2 cellular contexts compared by ENCODE assay signal in the genomic region with DNA sequence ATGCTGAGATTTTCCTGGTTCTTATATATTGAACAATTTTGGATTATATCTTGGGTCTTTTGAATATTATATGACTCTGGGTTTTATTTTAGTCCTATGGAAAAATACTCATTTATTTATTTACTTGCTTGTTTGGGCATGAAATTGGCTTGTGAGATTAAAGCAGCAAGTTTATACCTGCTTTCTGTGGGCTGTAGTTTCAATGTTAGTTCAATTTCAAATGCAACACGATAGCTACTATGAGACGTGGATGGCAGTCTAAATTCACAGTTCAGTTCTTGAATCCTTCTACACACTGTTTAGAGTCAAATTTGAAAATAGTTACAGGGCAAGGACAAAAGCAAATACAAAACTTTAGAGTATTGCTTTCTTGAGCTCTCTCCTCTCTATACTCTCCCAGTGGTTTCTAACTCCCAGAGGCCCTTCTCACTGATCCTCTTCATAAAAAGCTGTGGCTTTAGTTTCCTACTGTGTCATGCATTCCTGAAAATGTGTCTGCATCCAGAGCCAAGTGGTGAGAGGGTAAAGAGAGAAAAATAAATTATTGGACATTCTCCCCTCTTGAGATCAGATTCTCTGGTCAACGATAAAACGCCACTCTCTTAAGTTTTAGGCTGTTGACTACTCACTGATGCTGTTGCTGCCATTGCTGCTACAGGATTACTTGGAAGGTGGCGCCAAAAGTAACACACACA.
TF ChIP-seq lines count a peak whose summit lies in the region.

No MANE protein-coding gene starts in this region.

TF ChIP-seq in GM23338, 12 proteins besides CTCF, POLR2A, EP300 and RAD21 (continued from another document and continues in another):
- TF ChIP-seq, protein P1, sequence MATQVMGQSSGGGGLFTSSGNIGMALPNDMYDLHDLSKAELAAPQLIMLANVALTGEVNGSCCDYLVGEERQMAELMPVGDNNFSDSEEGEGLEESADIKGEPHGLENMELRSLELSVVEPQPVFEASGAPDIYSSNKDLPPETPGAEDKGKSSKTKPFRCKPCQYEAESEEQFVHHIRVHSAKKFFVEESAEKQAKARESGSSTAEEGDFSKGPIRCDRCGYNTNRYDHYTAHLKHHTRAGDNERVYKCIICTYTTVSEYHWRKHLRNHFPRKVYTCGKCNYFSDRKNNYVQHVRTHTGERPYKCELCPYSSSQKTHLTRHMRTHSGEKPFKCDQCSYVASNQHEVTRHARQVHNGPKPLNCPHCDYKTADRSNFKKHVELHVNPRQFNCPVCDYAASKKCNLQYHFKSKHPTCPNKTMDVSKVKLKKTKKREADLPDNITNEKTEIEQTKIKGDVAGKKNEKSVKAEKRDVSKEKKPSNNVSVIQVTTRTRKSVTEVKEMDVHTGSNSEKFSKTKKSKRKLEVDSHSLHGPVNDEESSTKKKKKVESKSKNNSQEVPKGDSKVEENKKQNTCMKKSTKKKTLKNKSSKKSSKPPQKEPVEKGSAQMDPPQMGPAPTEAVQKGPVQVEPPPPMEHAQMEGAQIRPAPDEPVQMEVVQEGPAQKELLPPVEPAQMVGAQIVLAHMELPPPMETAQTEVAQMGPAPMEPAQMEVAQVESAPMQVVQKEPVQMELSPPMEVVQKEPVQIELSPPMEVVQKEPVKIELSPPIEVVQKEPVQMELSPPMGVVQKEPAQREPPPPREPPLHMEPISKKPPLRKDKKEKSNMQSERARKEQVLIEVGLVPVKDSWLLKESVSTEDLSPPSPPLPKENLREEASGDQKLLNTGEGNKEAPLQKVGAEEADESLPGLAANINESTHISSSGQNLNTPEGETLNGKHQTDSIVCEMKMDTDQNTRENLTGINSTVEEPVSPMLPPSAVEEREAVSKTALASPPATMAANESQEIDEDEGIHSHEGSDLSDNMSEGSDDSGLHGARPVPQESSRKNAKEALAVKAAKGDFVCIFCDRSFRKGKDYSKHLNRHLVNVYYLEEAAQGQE (IDR thresholded peaks at IDR 0.05; ENCODE audit: unreplicated experiment), result no peak
- TF ChIP-seq EZH2 (IDR thresholded peaks at IDR 0.05; ENCODE audit: low read depth, unreplicated experiment) (no peak), CREB1 (CRISPR knock-in tag; IDR thresholded peaks at IDR 0.05; ENCODE audit: low read depth) (no peak), NANOG (IDR thresholded peaks at IDR 0.05; ENCODE audit: borderline replicate concordance) (no peak), ZNF114 (CRISPR knock-in tag; IDR thresholded peaks at IDR 0.05) (no peak), EZH2phosphoT487 (IDR thresholded peaks at IDR 0.05; ENCODE audit: unreplicated experiment) (no peak)
- TF ChIP-seq, protein P2, sequence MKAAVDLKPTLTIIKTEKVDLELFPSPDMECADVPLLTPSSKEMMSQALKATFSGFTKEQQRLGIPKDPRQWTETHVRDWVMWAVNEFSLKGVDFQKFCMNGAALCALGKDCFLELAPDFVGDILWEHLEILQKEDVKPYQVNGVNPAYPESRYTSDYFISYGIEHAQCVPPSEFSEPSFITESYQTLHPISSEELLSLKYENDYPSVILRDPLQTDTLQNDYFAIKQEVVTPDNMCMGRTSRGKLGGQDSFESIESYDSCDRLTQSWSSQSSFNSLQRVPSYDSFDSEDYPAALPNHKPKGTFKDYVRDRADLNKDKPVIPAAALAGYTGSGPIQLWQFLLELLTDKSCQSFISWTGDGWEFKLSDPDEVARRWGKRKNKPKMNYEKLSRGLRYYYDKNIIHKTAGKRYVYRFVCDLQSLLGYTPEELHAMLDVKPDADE (IDR thresholded peaks at IDR 0.05), result no peak
- TF ChIP-seq, protein P3, sequence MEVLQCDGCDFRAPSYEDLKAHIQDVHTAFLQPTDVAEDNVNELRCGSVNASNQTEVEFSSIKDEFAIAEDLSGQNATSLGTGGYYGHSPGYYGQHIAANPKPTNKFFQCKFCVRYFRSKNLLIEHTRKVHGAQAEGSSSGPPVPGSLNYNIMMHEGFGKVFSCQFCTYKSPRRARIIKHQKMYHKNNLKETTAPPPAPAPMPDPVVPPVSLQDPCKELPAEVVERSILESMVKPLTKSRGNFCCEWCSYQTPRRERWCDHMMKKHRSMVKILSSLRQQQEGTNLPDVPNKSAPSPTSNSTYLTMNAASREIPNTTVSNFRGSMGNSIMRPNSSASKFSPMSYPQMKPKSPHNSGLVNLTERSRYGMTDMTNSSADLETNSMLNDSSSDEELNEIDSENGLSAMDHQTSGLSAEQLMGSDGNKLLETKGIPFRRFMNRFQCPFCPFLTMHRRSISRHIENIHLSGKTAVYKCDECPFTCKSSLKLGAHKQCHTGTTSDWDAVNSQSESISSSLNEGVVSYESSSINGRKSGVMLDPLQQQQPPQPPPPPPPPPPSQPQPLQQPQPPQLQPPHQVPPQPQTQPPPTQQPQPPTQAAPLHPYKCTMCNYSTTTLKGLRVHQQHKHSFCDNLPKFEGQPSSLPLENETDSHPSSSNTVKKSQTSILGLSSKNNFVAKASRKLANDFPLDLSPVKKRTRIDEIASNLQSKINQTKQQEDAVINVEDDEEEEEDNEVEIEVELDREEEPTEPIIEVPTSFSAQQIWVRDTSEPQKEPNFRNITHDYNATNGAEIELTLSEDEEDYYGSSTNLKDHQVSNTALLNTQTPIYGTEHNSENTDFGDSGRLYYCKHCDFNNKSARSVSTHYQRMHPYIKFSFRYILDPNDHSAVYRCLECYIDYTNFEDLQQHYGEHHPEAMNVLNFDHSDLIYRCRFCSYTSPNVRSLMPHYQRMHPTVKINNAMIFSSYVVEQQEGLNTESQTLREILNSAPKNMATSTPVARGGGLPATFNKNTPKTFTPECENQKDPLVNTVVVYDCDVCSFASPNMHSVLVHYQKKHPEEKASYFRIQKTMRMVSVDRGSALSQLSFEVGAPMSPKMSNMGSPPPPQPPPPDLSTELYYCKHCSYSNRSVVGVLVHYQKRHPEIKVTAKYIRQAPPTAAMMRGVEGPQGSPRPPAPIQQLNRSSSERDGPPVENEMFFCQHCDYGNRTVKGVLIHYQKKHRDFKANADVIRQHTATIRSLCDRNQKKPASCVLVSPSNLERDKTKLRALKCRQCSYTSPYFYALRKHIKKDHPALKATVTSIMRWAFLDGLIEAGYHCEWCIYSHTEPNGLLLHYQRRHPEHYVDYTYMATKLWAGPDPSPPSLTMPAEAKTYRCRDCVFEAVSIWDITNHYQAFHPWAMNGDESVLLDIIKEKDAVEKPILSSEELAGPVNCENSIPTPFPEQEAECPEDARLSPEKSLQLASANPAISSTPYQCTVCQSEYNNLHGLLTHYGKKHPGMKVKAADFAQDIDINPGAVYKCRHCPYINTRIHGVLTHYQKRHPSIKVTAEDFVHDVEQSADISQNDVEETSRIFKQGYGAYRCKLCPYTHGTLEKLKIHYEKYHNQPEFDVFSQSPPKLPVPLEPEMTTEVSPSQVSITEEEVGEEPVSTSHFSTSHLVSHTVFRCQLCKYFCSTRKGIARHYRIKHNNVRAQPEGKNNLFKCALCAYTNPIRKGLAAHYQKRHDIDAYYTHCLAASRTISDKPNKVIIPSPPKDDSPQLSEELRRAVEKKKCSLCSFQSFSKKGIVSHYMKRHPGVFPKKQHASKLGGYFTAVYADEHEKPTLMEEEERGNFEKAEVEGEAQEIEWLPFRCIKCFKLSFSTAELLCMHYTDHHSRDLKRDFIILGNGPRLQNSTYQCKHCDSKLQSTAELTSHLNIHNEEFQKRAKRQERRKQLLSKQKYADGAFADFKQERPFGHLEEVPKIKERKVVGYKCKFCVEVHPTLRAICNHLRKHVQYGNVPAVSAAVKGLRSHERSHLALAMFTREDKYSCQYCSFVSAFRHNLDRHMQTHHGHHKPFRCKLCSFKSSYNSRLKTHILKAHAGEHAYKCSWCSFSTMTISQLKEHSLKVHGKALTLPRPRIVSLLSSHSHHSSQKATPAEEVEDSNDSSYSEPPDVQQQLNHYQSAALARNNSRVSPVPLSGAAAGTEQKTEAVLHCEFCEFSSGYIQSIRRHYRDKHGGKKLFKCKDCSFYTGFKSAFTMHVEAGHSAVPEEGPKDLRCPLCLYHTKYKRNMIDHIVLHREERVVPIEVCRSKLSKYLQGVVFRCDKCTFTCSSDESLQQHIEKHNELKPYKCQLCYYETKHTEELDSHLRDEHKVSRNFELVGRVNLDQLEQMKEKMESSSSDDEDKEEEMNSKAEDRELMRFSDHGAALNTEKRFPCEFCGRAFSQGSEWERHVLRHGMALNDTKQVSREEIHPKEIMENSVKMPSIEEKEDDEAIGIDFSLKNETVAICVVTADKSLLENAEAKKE (CRISPR knock-in tag; IDR thresholded peaks at IDR 0.05), result no peak

TF ChIP-seq in WTC11, 78 proteins besides CTCF, POLR2A, EP300 and RAD21:
- TF ChIP-seq, protein P4, sequence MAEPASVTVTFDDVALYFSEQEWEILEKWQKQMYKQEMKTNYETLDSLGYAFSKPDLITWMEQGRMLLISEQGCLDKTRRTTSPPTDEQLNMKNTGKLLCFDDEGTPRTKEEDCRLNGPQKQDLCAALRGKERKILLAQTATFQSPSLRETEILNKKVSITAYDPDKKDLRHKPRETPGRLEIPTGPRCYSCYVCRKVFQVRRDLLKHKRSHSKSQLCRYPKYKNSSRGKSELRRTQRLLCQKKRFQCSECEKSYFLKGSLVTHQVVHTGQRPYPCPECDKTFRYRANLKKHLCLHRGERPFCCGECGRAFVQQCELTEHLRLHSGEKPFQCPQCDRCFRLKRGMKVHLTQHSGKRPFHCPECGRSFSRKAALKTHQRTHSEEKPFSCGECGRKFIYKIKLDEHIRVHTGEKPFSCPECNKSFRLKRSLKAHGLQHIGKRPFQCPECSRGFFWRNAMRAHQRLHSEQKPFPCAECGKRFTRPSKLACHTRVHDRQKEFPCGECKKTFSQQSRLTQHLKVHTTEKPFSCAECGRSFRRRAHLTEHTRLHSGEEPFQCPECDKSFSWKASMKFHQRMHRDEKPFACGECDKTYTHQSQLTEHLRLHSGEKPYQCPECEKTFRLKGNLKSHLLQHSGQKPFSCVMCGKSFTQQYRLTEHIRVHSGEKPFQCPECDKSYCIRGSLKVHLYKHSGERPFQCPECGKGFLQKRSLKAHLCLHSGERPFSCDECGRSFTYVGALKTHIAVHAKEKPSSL (CRISPR knock-in tag; conservative IDR thresholded peaks at IDR 0.05), result no peak
- TF ChIP-seq ZNF396 (CRISPR knock-in tag; IDR thresholded peaks at IDR 0.05; ENCODE audit: borderline replicate concordance) (no peak), ZBTB21 (CRISPR knock-in tag; IDR thresholded peaks at IDR 0.05; ENCODE audit: borderline replicate concordance) (no peak), FOXK1 (CRISPR knock-in tag; IDR thresholded peaks at IDR 0.05) (no peak), TEAD4 (CRISPR knock-in tag; IDR thresholded peaks at IDR 0.05) (no peak), RORB (CRISPR knock-in tag; IDR thresholded peaks at IDR 0.05) (no peak), NR2C2 (CRISPR knock-in tag; IDR thresholded peaks at IDR 0.05) (no peak), NR3C1 (CRISPR knock-in tag; conservative IDR thresholded peaks at IDR 0.05; ENCODE audit: low read depth) (no peak), GABPB1 (CRISPR knock-in tag; IDR thresholded peaks at IDR 0.05) (no peak), SMAD4 (CRISPR knock-in tag; IDR thresholded peaks at IDR 0.05) (no peak), NR1H2 (CRISPR knock-in tag; IDR thresholded peaks at IDR 0.05) (no peak), TEAD1 (CRISPR knock-in tag; IDR thresholded peaks at IDR 0.05) (no peak), CREM (CRISPR knock-in tag; IDR thresholded peaks at IDR 0.05) (no peak)
- TF ChIP-seq, protein P5, sequence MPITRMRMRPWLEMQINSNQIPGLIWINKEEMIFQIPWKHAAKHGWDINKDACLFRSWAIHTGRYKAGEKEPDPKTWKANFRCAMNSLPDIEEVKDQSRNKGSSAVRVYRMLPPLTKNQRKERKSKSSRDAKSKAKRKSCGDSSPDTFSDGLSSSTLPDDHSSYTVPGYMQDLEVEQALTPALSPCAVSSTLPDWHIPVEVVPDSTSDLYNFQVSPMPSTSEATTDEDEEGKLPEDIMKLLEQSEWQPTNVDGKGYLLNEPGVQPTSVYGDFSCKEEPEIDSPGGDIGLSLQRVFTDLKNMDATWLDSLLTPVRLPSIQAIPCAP (CRISPR knock-in tag; IDR thresholded peaks at IDR 0.05), result no peak
- TF ChIP-seq, protein P6, sequence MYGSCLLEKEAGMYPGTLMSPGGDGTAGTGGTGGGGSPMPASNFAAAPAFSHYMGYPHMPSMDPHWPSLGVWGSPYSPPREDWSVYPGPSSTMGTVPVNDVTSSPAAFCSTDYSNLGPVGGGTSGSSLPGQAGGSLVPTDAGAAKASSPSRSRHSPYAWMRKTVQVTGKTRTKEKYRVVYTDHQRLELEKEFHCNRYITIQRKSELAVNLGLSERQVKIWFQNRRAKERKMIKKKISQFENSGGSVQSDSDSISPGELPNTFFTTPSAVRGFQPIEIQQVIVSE (CRISPR knock-in tag; IDR thresholded peaks at IDR 0.05; ENCODE audit: borderline replicate concordance), result no peak
- TF ChIP-seq, protein P7, sequence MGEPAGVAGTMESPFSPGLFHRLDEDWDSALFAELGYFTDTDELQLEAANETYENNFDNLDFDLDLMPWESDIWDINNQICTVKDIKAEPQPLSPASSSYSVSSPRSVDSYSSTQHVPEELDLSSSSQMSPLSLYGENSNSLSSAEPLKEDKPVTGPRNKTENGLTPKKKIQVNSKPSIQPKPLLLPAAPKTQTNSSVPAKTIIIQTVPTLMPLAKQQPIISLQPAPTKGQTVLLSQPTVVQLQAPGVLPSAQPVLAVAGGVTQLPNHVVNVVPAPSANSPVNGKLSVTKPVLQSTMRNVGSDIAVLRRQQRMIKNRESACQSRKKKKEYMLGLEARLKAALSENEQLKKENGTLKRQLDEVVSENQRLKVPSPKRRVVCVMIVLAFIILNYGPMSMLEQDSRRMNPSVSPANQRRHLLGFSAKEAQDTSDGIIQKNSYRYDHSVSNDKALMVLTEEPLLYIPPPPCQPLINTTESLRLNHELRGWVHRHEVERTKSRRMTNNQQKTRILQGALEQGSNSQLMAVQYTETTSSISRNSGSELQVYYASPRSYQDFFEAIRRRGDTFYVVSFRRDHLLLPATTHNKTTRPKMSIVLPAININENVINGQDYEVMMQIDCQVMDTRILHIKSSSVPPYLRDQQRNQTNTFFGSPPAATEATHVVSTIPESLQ (CRISPR knock-in tag; IDR thresholded peaks at IDR 0.05), result no peak
- TF ChIP-seq, protein P8, sequence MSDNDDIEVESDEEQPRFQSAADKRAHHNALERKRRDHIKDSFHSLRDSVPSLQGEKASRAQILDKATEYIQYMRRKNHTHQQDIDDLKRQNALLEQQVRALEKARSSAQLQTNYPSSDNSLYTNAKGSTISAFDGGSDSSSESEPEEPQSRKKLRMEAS (CRISPR knock-in tag; IDR thresholded peaks at IDR 0.05), result no peak
- TF ChIP-seq, protein P9, sequence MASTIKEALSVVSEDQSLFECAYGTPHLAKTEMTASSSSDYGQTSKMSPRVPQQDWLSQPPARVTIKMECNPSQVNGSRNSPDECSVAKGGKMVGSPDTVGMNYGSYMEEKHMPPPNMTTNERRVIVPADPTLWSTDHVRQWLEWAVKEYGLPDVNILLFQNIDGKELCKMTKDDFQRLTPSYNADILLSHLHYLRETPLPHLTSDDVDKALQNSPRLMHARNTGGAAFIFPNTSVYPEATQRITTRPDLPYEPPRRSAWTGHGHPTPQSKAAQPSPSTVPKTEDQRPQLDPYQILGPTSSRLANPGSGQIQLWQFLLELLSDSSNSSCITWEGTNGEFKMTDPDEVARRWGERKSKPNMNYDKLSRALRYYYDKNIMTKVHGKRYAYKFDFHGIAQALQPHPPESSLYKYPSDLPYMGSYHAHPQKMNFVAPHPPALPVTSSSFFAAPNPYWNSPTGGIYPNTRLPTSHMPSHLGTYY (CRISPR knock-in tag; IDR thresholded peaks at IDR 0.05), result no peak
